1 cellular context compared by ENCODE assay signal in genomic region chr18:36862182-36862581, GRCh38.
TF ChIP-seq lines count a peak whose summit lies in the region.

No MANE protein-coding gene starts in this region.

TF ChIP-seq in K562, 482 proteins besides CTCF, POLR2A, EP300 and RAD21:
- TF ChIP-seq MAFG (tag; conservative IDR thresholded peaks at IDR 0.05) (0 out of 2 replicates have a peak, but pooled peaks have one; percentile 18), GTF2F1 (IDR thresholded peaks at IDR 0.05; ENCODE audit: low read depth, low read length) (no peak), SNIP1 (IDR thresholded peaks at IDR 0.05; ENCODE audit: low read depth) (no peak), SMAD2 (IDR thresholded peaks at IDR 0.05; ENCODE audit: low read depth, low read length) (no peak), POLR2G (IDR thresholded peaks at IDR 0.05; ENCODE audit: low read depth, low read length) (no peak), CBFA2T2 (conservative IDR thresholded peaks at IDR 0.05) (no peak), ZSCAN32 (CRISPR knock-in tag; IDR thresholded peaks at IDR 0.05) (no peak), FOXM1 (IDR thresholded peaks at IDR 0.05; ENCODE audit: low read depth) (no peak), FOXM1 (CRISPR knock-in tag; IDR thresholded peaks at IDR 0.05; ENCODE audit: low read depth) (no peak), TCF3 (CRISPR knock-in tag; IDR thresholded peaks at IDR 0.05) (no peak), MEF2D (tag; conservative IDR thresholded peaks at IDR 0.05; ENCODE audit: low read depth) (no peak), KLF16 (IDR thresholded peaks at IDR 0.05) (no peak), ZNF384 (IDR thresholded peaks at IDR 0.05; ENCODE audit: low read depth, low read length) (no peak), HLTF (IDR thresholded peaks at IDR 0.05) (no peak), NCOA4 (IDR thresholded peaks at IDR 0.05; ENCODE audit: partially characterized antibody) (no peak), SIRT6 (IDR thresholded peaks at IDR 0.05; ENCODE audit: low read depth, low read length) (no peak), ZNF316 (IDR thresholded peaks at IDR 0.05) (peak; percentile 41; the same call in 1 of the 2 replicates)
